29 cellular contexts compared by ENCODE assay signal in genomic region chr7:138768251-138768650, GRCh38. TPM values are rescaled to one million over a fixed set of nuclear protein-coding genes. Genes with fewer than 3 reads are reported as not detected.
DNase-seq lines count a peak whose midpoint lies in the region; ATAC-seq, FAIRE-seq and TF ChIP-seq lines count a peak whose summit lies in the region.
"Had no signal": no experiment of that assay in that cellular context is flagged by ENCODE, and none has a peak within 500 bp of the region (broad histone marks: within the 10 kb centered on the region; RNA-seq: fewer than 3 reads in every experiment).

No MANE protein-coding gene starts in this region.

- H3K9me3 ChIP-seq in esophagus muscularis mucosa = no peaks in the 10 kb centered on the region
- H3K9me3 ChIP-seq: adrenal gland, Peyer's patch, right atrium auricular region, upper lobe of left lung had no signal

- H3K4me1 ChIP-seq in esophagus muscularis mucosa = no peaks in the 10 kb centered on the region
- H3K4me1 ChIP-seq: adrenal gland, Peyer's patch, right atrium auricular region, upper lobe of left lung had no signal

- peak; percentile 6 for DNase-seq in NCI-H2171 treated with DMSO at 0.1 percent for 48 hours (lab: John Stamatoyannopoulos, UW)
- DNase-seq in NCI-H2171 (lab: John Stamatoyannopoulos, UW) = no peak
- DNase-seq in NCI-H345 (lab: John Stamatoyannopoulos, UW) = peak; percentile 93
- DNase-seq in central memory CD8-positive, alpha-beta T cell (ENCODE audit: low spot score in 2 of 2) = no peak
- no peak for DNase-seq in GM12891 (ENCODE audit: insufficient read length, low spot score)
- DNase-seq in activated CD4-positive, alpha-beta T cell treated with anti-CD3 and anti-CD28 coated beads for 4 hours = no peak
- no peak for DNase-seq in esophagus muscularis mucosa (ENCODE audit: extremely low spot score)
- DNase-seq: 8988T; activated CD4-positive, alpha-beta T cell treated with anti-CD3 and anti-CD28 coated beads for 1 hour; activated CD8-positive, alpha-beta memory T cell treated with anti-CD3 and anti-CD28 coated beads, Interleukin-2, amount 50 U/mL, for 48 hours; activated CD8-positive, alpha-beta T cell treated with anti-CD3 and anti-CD28 coated beads for 36 hours; activated naive CD4-positive, alpha-beta T cell treated with anti-CD3 and anti-CD28 coated beads, Interleukin-2, amount 10 ng/mL, durations not matched to agents 7 days and 5 days; adrenal gland; NCI-H1105; NCI-H526 treated with DMSO at 0.1 percent for 48 hours; Peyer's patch; stimulated activated naive CD4-positive, alpha-beta T cell; upper lobe of left lung had no signal

- no peak overlapping the region for H3K4me3 ChIP-seq in esophagus muscularis mucosa
- H3K4me3 ChIP-seq: adrenal gland, Peyer's patch, right atrium auricular region, smooth muscle cell, upper lobe of left lung had no signal

- intact Hi-C loops in esophagus muscularis mucosa (cut with DNase I) = no loop called here

- no peak overlapping the region for H3K4me3 Mint-ChIP-seq in central memory CD8-positive, alpha-beta T cell
- H3K4me3 Mint-ChIP-seq: activated CD8-positive, alpha-beta T cell treated with anti-CD3 and anti-CD28 coated beads for 36 hours; activated naive CD4-positive, alpha-beta T cell treated with anti-CD3 and anti-CD28 coated beads, Interleukin-2, amount 10 ng/mL, durations not matched to agents 7 days and 5 days; activated T-helper 1 cell treated with anti-CD3 and anti-CD28 coated beads, Interleukin-12 subunit alpha, Interleukin-12 subunit beta, Interleukin-2, Interleukin-4 antibody, amounts not matched to agents 30 ng/mL and 10 ng/mL and 1 ng/mL, durations not matched to agents 14 hours and 24 hours and 36 hours; CD14-positive monocyte; memory B cell; T-helper 2 cell treated with Interferon-gamma antibody and Interleukin-4, amounts not matched to agents 5 μg/mL and 100 μg/mL, for 36 hours had no signal

- no peak for TF ChIP-seq EP300 in esophagus muscularis mucosa (IDR thresholded peaks at IDR 0.05)

- FAIRE-seq in GM12891 (lab: Jason Lieb, UNC) = no peak
- FAIRE-seq: GM19239, H54 had no signal

- no peak for ATAC-seq in central memory CD8-positive, alpha-beta T cell (replicated peaks; ENCODE audit: extremely low read depth, poor library complexity, severe bottlenecking)
- no peak for ATAC-seq in GM19467 (IDR thresholded peaks at IDR 0.05; ENCODE audit: unreplicated experiment)
- ATAC-seq: activated CD8-positive, alpha-beta T cell treated with anti-CD3 and anti-CD28 coated beads for 36 hours had no signal

- peak overlapping the region; percentile 52 for H3K27ac Mint-ChIP-seq in central memory CD8-positive, alpha-beta T cell (ENCODE audit: low read depth)
- H3K27ac Mint-ChIP-seq: activated CD8-positive, alpha-beta T cell treated with anti-CD3 and anti-CD28 coated beads for 36 hours; activated naive CD4-positive, alpha-beta T cell treated with anti-CD3 and anti-CD28 coated beads, Interleukin-2, amount 10 ng/mL, durations not matched to agents 7 days and 5 days; activated T-helper 1 cell treated with anti-CD3 and anti-CD28 coated beads, Interleukin-12 subunit alpha, Interleukin-12 subunit beta, Interleukin-2, Interleukin-4 antibody, amounts not matched to agents 30 ng/mL and 10 ng/mL and 1 ng/mL, durations not matched to agents 14 hours and 24 hours and 36 hours; CD14-positive monocyte; memory B cell; T-helper 2 cell treated with Interferon-gamma antibody and Interleukin-4, amounts not matched to agents 5 μg/mL and 100 μg/mL, for 36 hours had no signal

- H3K27me3 Mint-ChIP-seq in central memory CD8-positive, alpha-beta T cell = peaks cover 15% of the 10 kb centered on the region
- H3K27me3 Mint-ChIP-seq: activated CD8-positive, alpha-beta T cell treated with anti-CD3 and anti-CD28 coated beads for 36 hours; memory B cell had no signal

- TF ChIP-seq CTCF in esophagus muscularis mucosa (IDR thresholded peaks at IDR 0.05) = no peak

- WGBS in esophagus muscularis mucosa = 55% methylated on average over 3 of the region's 3 CpGs

- TF ChIP-seq POLR2A in GM12891 (IDR thresholded peaks at IDR 0.05; ENCODE audit: low read depth, low read length) = no peak
- TF ChIP-seq POLR2A in esophagus muscularis mucosa (IDR thresholded peaks at IDR 0.05; ENCODE audit: low read depth) = no peak

- peaks cover 0 to 2% (median 0%) of the 10 kb centered on the region in 4 donors for H3K27me3 ChIP-seq in esophagus muscularis mucosa
- H3K27me3 ChIP-seq: adrenal gland, Peyer's patch, right atrium auricular region, upper lobe of left lung had no signal

- no peak overlapping the region for H3K27ac ChIP-seq in esophagus muscularis mucosa (replicated peaks in 1 of 4)
- H3K27ac ChIP-seq: adrenal gland, Peyer's patch, right atrium auricular region, upper lobe of left lung had no signal

- H3K36me3 Mint-ChIP-seq in central memory CD8-positive, alpha-beta T cell (ENCODE audit: insufficient read depth) = no peaks in the 10 kb centered on the region
- H3K36me3 Mint-ChIP-seq: activated naive CD4-positive, alpha-beta T cell treated with anti-CD3 and anti-CD28 coated beads, Interleukin-2, amount 10 ng/mL, durations not matched to agents 7 days and 5 days; CD14-positive monocyte; memory B cell had no signal

- H3K4me1 Mint-ChIP-seq in central memory CD8-positive, alpha-beta T cell = no peaks in the 10 kb centered on the region
- H3K4me1 Mint-ChIP-seq: memory B cell had no signal

- H3K36me3 ChIP-seq in esophagus muscularis mucosa = no peaks in the 10 kb centered on the region
- H3K36me3 ChIP-seq: adrenal gland, Peyer's patch, right atrium auricular region, upper lobe of left lung had no signal

- no peaks in the 10 kb centered on the region for H3K9me3 Mint-ChIP-seq in central memory CD8-positive, alpha-beta T cell
- H3K9me3 Mint-ChIP-seq: activated CD8-positive, alpha-beta T cell treated with anti-CD3 and anti-CD28 coated beads for 36 hours; activated naive CD4-positive, alpha-beta T cell treated with anti-CD3 and anti-CD28 coated beads, Interleukin-2, amount 10 ng/mL, durations not matched to agents 7 days and 5 days; activated T-helper 1 cell treated with anti-CD3 and anti-CD28 coated beads, Interleukin-12 subunit alpha, Interleukin-12 subunit beta, Interleukin-2, Interleukin-4 antibody, amounts not matched to agents 30 ng/mL and 10 ng/mL and 1 ng/mL, durations not matched to agents 14 hours and 24 hours and 36 hours; memory B cell; T-helper 2 cell treated with Interferon-gamma antibody and Interleukin-4, amounts not matched to agents 5 μg/mL and 100 μg/mL, for 36 hours had no signal

TF ChIP-seq in GM12891, 5 proteins besides CTCF, POLR2A, EP300 and RAD21:
- TF ChIP-seq POU2F2 (IDR thresholded peaks at IDR 0.05; ENCODE audit: low read depth, low read length) (no peak), TAF1 (IDR thresholded peaks at IDR 0.05; ENCODE audit: low read depth, low read length) (no peak), SPI1 (IDR thresholded peaks at IDR 0.05; ENCODE audit: low read depth, low read length) (no peak), POLR2AphosphoS5 (IDR thresholded peaks at IDR 0.05; ENCODE audit: low read depth, low read length) (no peak)

RNA-seq across cellular contexts. Expression of gene TMEM213, which starts 29.5 kb away (rescaled TPM):
- polyA plus RNA-seq in GM12891 (2012; ENCODE audit: low read depth, missing spikeins) = not detected
- total RNA-seq in esophagus muscularis mucosa = not detected
- total RNA-seq: activated CD8-positive, alpha-beta T cell treated with anti-CD3 and anti-CD28 coated beads for 36 hours; adrenal gland; fibroblast of lung; HT1080; Peyer's patch; right atrium auricular region; smooth muscle cell had no signal
- polyA plus RNA-seq: adrenal gland, CD14-positive monocyte, fibroblast of lung, smooth muscle cell had no signal

RNA-seq across cellular contexts. Expression of gene ATP6V0A4, which starts 29.7 kb away (rescaled TPM):
- polyA plus RNA-seq in GM12891 (2012; ENCODE audit: low read depth, missing spikeins) = 0.08 TPM
- not detected for total RNA-seq in esophagus muscularis mucosa
- total RNA-seq: activated CD8-positive, alpha-beta T cell treated with anti-CD3 and anti-CD28 coated beads for 36 hours; activated T-helper 1 cell treated with anti-CD3 and anti-CD28 coated beads, Interleukin-12 subunit alpha, Interleukin-12 subunit beta, Interleukin-2, Interleukin-4 antibody, amounts not matched to agents 30 ng/mL and 10 ng/mL and 1 ng/mL, durations not matched to agents 14 hours and 24 hours and 36 hours; adrenal gland; fibroblast of lung; right atrium auricular region had no signal
- polyA plus RNA-seq: adrenal gland, CD14-positive monocyte, fibroblast of lung, smooth muscle cell had no signal

Comparison
In these comparisons a context has a peak if more than half of its experiments do, and no peak if none do; other contexts are left out.
1. DNase-seq: peak in NCI-H2171 treated with DMSO at 0.1 percent for 48 hours (single experiment) and NCI-H345 (single experiment); none in NCI-H2171 (single experiment), central memory CD8-positive, alpha-beta T cell (0 of 2), GM12891 (single experiment), activated CD4-positive, alpha-beta T cell treated with anti-CD3 and anti-CD28 coated beads for 4 hours (0 of 2) and esophagus muscularis mucosa (single experiment).